In genomic region chr22:23289851-23290724, GRCh38 we compare ENCODE assay signal across 8 cellular contexts.
A peak's percentile ranks its signal among the peaks of the same experiment; 100 is the strongest.
DNase-seq lines count a peak whose midpoint lies in the region; ATAC-seq and FAIRE-seq lines count a peak whose summit lies in the region.

No MANE protein-coding gene starts in this region.

- in situ Hi-C loops in ACHN (cut with HindIII; ENCODE audit: low pct_ligation_motif_present, low pct_unique_long_range_greater_than_20kb, low sequenced_read_pairs), result no loop called here

- DNase-seq in ACHN (peak; percentile 47), GM18507 (ENCODE audit: extremely low spot score, insufficient read length, low read depth) (peak; percentile 48), RPMI7951 (ENCODE audit: low read depth) (peak; percentile 25), Right ventricle myocardium superior (peak; percentile 59), sciatic nerve (ENCODE audit: low spot score) (peak; percentile 82), GF-D8 (lab: John Stamatoyannopoulos, UW) (no peak)
- DNase-seq in activated gamma-delta T cell treated with anti-CD3 and anti-CD28 coated beads, Interleukin-2, amount 50 U/mL, for 16 hours (ENCODE audit: low read depth), result peak; percentile 39

- FAIRE-seq in GM18507 (lab: Jason Lieb, UNC), result no peak

- ATAC-seq in Right ventricle myocardium superior (ENCODE audit: poor library complexity) (peak; percentile 68), sciatic nerve (peak; percentile 87), GM21447 (IDR thresholded peaks at IDR 0.05; ENCODE audit: unreplicated experiment) (no peak)

- intact Hi-C loops in Right ventricle myocardium superior (cut with DNase I) (loop anchor here (10.0 kb wide), 1 partner anchor 335 kb away; no protein-coding TSS in a partner anchor), sciatic nerve (cut with DNase I) (no loop called here)
